In genomic region chr1:154755858-154756730, GRCh38 we compare ENCODE assay signal across 13 cellular contexts.
DNase-seq lines count a peak whose midpoint lies in the region; ATAC-seq and TF ChIP-seq lines count a peak whose summit lies in the region.
"Had no signal": no experiment of that assay in that cellular context is flagged by ENCODE, and none has a peak within 500 bp of the region (broad histone marks: within the 10 kb centered on the region; RNA-seq: fewer than 3 reads in every experiment).

No MANE protein-coding gene starts in this region.

- no peaks in the 10 kb centered on the region for H4K20me1 ChIP-seq in OCI-LY7 (ENCODE audit: insufficient read depth, low read length)

- peaks cover 2% of the 10 kb centered on the region for H3K27me3 ChIP-seq in MG63
- H3K27me3 ChIP-seq: thyroid gland had no signal

- intact Hi-C loops in OCI-LY7 (cut with micrococcal nuclease; ENCODE audit: unreplicated experiment): no loop called here

- CTCF ChIA-PET in activated CD8-positive, alpha-beta memory T cell treated with anti-CD3 and anti-CD28 coated beads, Interleukin-2, amount 10 ng/mL, durations not matched to agents 7 days and 5 days (lab: Charles Lee): interaction anchor here (0.8 to 1.7 kb wide), 2 partner anchors 8 to 86 kb away, joined by 3 to 5 read pairs; no protein-coding TSS in a partner anchor
- CTCF ChIA-PET in OCI-LY7 (lab: Charles Lee; ENCODE audit: unreplicated experiment): interaction anchor here (0.6 kb wide), 1 partner anchor 54 kb away, joined by 3 read pairs; no protein-coding TSS in a partner anchor

- peaks cover 39% of the 10 kb centered on the region for H3K27me3 Mint-ChIP-seq in activated CD8-positive, alpha-beta memory T cell treated with anti-CD3 and anti-CD28 coated beads, Interleukin-2, amount 10 ng/mL, durations not matched to agents 7 days and 5 days
- H3K27me3 Mint-ChIP-seq in central memory CD8-positive, alpha-beta T cell: no peaks in the 10 kb centered on the region
- H3K27me3 Mint-ChIP-seq in stimulated activated naive CD8-positive, alpha-beta T cell treated with anti-CD3 and anti-CD28 coated beads, Interleukin-15, amount 100 ng/mL, for 72 hours: no peaks in the 10 kb centered on the region

- no peaks in the 10 kb centered on the region for H3K79me2 ChIP-seq in OCI-LY7 (ENCODE audit: insufficient read depth, low read depth, low read length)

- no peaks in the 10 kb centered on the region for H3K4me1 ChIP-seq in OCI-LY7 (ENCODE audit: insufficient read depth, low read length, poor library complexity, severe bottlenecking)
- H3K4me1 ChIP-seq: prostate gland had no signal

- H3K4me3 ChIP-seq in MG63 (no peak overlapping the region), OCI-LY7 (ENCODE audit: low read depth, low read length, poor library complexity, severe bottlenecking) (no peak overlapping the region)
- H3K4me3 ChIP-seq: prostate gland, thyroid gland had no signal

- no peak for TF ChIP-seq CTCF in OCI-LY7 (conservative IDR thresholded peaks at IDR 0.05; ENCODE audit: low read length)

- H3K4me3 Mint-ChIP-seq in activated CD8-positive, alpha-beta memory T cell treated with anti-CD3 and anti-CD28 coated beads, Interleukin-2, amount 10 ng/mL, durations not matched to agents 7 days and 5 days: no peak overlapping the region
- no peak overlapping the region for H3K4me3 Mint-ChIP-seq in central memory CD8-positive, alpha-beta T cell
- peak overlapping the region; percentile 29 to 55 for H3K4me3 Mint-ChIP-seq in stimulated activated naive CD8-positive, alpha-beta T cell treated with anti-CD3 and anti-CD28 coated beads, Interleukin-15, amount 100 ng/mL, for 72 hours

- H3K27ac Mint-ChIP-seq in activated CD8-positive, alpha-beta memory T cell treated with anti-CD3 and anti-CD28 coated beads, Interleukin-2, amount 10 ng/mL, durations not matched to agents 7 days and 5 days: no peak overlapping the region
- H3K27ac Mint-ChIP-seq in central memory CD8-positive, alpha-beta T cell (ENCODE audit: low read depth): peak overlapping the region; percentile 81
- peak overlapping the region; percentile 85 to 93 for H3K27ac Mint-ChIP-seq in stimulated activated naive CD8-positive, alpha-beta T cell treated with anti-CD3 and anti-CD28 coated beads, Interleukin-15, amount 100 ng/mL, for 72 hours

- H3K4me2 ChIP-seq in OCI-LY7 (ENCODE audit: low read length): no peak overlapping the region

- no peaks in the 10 kb centered on the region for H3K9me3 ChIP-seq in MG63
- H3K9me3 ChIP-seq in OCI-LY7 (ENCODE audit: low read length): no peaks in the 10 kb centered on the region
- H3K9me3 ChIP-seq: prostate gland, thyroid gland had no signal

- POLR2A ChIA-PET in OCI-LY7 (lab: Charles Lee): no interaction called here

- no TSS peak for BruUV-seq in OCI-LY7 (replicated peaks; lab: Mats Ljungman, UMichigan)

- H3K9me2 ChIP-seq in OCI-LY7 (ENCODE audit: insufficient read depth, low read length): no peaks in the 10 kb centered on the region

- ATAC-seq in activated CD8-positive, alpha-beta memory T cell treated with anti-CD3 and anti-CD28 coated beads, Interleukin-2, amount 10 ng/mL, durations not matched to agents 7 days and 5 days: no peak
- ATAC-seq in central memory CD8-positive, alpha-beta T cell (replicated peaks; ENCODE audit: extremely low read depth, poor library complexity, severe bottlenecking): no peak
- ATAC-seq in stimulated activated naive CD8-positive, alpha-beta T cell treated with anti-CD3 and anti-CD28 coated beads, Interleukin-15, amount 100 ng/mL, for 72 hours: peak; percentile 41
- ATAC-seq: activated CD4-positive, CD25-positive, alpha-beta regulatory T cell treated with anti-CD3 and anti-CD28 coated beads, Interleukin-2, amount 50 U/mL, for 24 hours had no signal

- peaks cover 1% of the 10 kb centered on the region for H3K36me3 Mint-ChIP-seq in activated CD8-positive, alpha-beta memory T cell treated with anti-CD3 and anti-CD28 coated beads, Interleukin-2, amount 10 ng/mL, durations not matched to agents 7 days and 5 days
- peaks cover 2% of the 10 kb centered on the region for H3K36me3 Mint-ChIP-seq in central memory CD8-positive, alpha-beta T cell (ENCODE audit: insufficient read depth)

- no peak overlapping the region for H2AFZ ChIP-seq in OCI-LY7 (ENCODE audit: low read length)

- peak; percentile 62 for DNase-seq in activated CD8-positive, alpha-beta memory T cell treated with anti-CD3 and anti-CD28 coated beads, Interleukin-2, amount 50 U/mL, for 48 hours
- no peak for DNase-seq in activated CD8-positive, alpha-beta memory T cell treated with anti-CD3 and anti-CD28 coated beads, Interleukin-2, amount 10 ng/mL, durations not matched to agents 7 days and 5 days
- peak; percentile 68 for DNase-seq in MG63
- no peak for DNase-seq in central memory CD8-positive, alpha-beta T cell (ENCODE audit: low spot score in 2 of 2)
- DNase-seq in stimulated activated naive CD8-positive, alpha-beta T cell treated with anti-CD3 and anti-CD28 coated beads, Interleukin-15, amount 100 ng/mL, for 72 hours: peak in 1 of 2 donors; percentile 63
- no peak for DNase-seq in OCI-LY7 (ENCODE audit: low spot score)
- no peak for DNase-seq in NCI-H2171 treated with DMSO at 0.1 percent for 48 hours (lab: John Stamatoyannopoulos, UW)
- no peak for DNase-seq in cerebellum (ENCODE audit: low spot score)
- DNase-seq: mammary epithelial cell, NCI-H2107, thyroid gland had no signal

- H3K36me3 ChIP-seq in MG63 (no peaks in the 10 kb centered on the region), OCI-LY7 (ENCODE audit: insufficient read depth, low read length) (peaks cover 35% of the 10 kb centered on the region)
- H3K36me3 ChIP-seq: prostate gland, thyroid gland had no signal

- H3K4me1 Mint-ChIP-seq in activated CD8-positive, alpha-beta memory T cell treated with anti-CD3 and anti-CD28 coated beads, Interleukin-2, amount 10 ng/mL, durations not matched to agents 7 days and 5 days: peaks cover 47% of the 10 kb centered on the region
- peaks cover 18% of the 10 kb centered on the region for H3K4me1 Mint-ChIP-seq in central memory CD8-positive, alpha-beta T cell
- H3K4me1 Mint-ChIP-seq in stimulated activated naive CD8-positive, alpha-beta T cell treated with anti-CD3 and anti-CD28 coated beads, Interleukin-15, amount 100 ng/mL, for 72 hours: peaks cover 76% of the 10 kb centered on the region

- H3K27ac ChIP-seq in OCI-LY7 (ENCODE audit: low read depth, low read length, poor library complexity, severe bottlenecking): no peak overlapping the region
- H3K27ac ChIP-seq: prostate gland, thyroid gland had no signal

- no peaks in the 10 kb centered on the region for H3K9me3 Mint-ChIP-seq in activated CD8-positive, alpha-beta memory T cell treated with anti-CD3 and anti-CD28 coated beads, Interleukin-2, amount 10 ng/mL, durations not matched to agents 7 days and 5 days (ENCODE audit: low read depth)
- H3K9me3 Mint-ChIP-seq in central memory CD8-positive, alpha-beta T cell: no peaks in the 10 kb centered on the region
- H3K9me3 Mint-ChIP-seq in stimulated activated naive CD8-positive, alpha-beta T cell treated with anti-CD3 and anti-CD28 coated beads, Interleukin-15, amount 100 ng/mL, for 72 hours: peaks cover 0 to 10% of the 10 kb centered on the region in 2 donors

Comparison
In these comparisons a context has a peak if more than half of its experiments do, and no peak if none do; other contexts are left out.
1. DNase-seq: peak in activated CD8-positive, alpha-beta memory T cell treated with anti-CD3 and anti-CD28 coated beads, Interleukin-2, amount 50 U/mL, for 48 hours (single experiment) and MG63 (single experiment); none in activated CD8-positive, alpha-beta memory T cell treated with anti-CD3 and anti-CD28 coated beads, Interleukin-2, amount 10 ng/mL, durations not matched to agents 7 days and 5 days (single experiment), central memory CD8-positive, alpha-beta T cell (0 of 2), OCI-LY7 (single experiment), NCI-H2171 treated with DMSO at 0.1 percent for 48 hours (single experiment) and cerebellum (single experiment).
2. H3K4me3 Mint-ChIP-seq: peak in stimulated activated naive CD8-positive, alpha-beta T cell treated with anti-CD3 and anti-CD28 coated beads, Interleukin-15, amount 100 ng/mL, for 72 hours (2 of 2); none in activated CD8-positive, alpha-beta memory T cell treated with anti-CD3 and anti-CD28 coated beads, Interleukin-2, amount 10 ng/mL, durations not matched to agents 7 days and 5 days (single experiment) and central memory CD8-positive, alpha-beta T cell (single experiment).